Comparison of ENCODE assay signal across 8 cellular contexts in the genomic region with DNA sequence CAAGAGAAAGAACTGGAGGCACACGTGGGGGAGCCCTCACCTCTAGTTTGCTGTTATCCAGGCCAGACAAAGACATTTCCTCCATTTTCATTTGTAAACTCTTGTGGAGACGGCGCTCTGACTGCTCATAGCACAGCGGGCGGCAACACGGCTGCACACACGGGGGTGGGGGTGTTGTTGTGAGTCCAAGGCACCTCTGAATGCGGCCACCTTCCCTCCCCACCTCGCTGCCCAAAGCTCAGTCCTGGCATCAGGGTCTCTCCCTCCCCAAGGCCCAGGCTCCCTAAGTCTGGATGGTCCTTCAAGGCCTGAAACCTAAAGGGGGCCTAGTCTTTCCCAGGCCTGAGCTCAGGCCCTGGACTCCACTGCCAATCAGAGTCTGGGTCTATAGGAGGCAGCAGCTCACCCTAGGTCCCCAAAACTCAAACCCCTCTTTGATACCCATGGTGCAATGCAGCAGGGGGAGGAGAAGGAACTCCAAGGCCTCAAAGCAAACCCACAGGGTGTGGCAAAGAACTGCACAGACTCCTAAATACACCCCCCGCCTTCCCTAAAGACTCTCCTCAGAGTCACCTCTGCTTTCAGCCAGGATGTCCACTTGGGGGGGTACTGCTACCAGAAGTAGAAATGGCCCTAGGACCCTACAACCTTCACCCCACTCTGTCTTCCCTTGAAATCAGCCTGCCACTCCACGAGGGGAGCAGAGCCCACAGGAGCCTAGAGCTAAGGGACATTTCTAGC. TPM values are rescaled to one million over a fixed set of nuclear protein-coding genes. Genes with fewer than 3 reads are reported as not detected.
DNase-seq lines count a peak whose midpoint lies in the region; ATAC-seq and TF ChIP-seq lines count a peak whose summit lies in the region.

No MANE protein-coding gene starts in this region.

- POLR2A ChIA-PET in OCI-LY7 (lab: Charles Lee) = interaction anchor here (0.9 to 1.7 kb wide), 3 partner anchors 12 to 19 kb away, joined by 3 to 11 read pairs (median 6); a partner anchor contains a TSS

- no peak overlapping the region for H2AFZ ChIP-seq in OCI-LY7 (ENCODE audit: low read length)

- H3K4me1 ChIP-seq in left ventricle myocardium inferior = peaks cover 32% of the 10 kb centered on the region
- H3K4me1 ChIP-seq in OCI-LY7 (ENCODE audit: insufficient read depth, low read length, poor library complexity, severe bottlenecking) = peaks cover 37% of the 10 kb centered on the region

- H3K79me2 ChIP-seq in OCI-LY7 (ENCODE audit: insufficient read depth, low read depth, low read length) = peaks cover 26% of the 10 kb centered on the region

- H3K27me3 ChIP-seq in left ventricle myocardium inferior (ENCODE audit: low read depth) = no peaks in the 10 kb centered on the region

- H3K4me1 Mint-ChIP-seq in stimulated activated memory B cell treated with anti-CD40 and anti-IgM and Interleukin-4, amounts not matched to agents 10 μg/mL and 1 μg/mL and 100 μg/mL, for 72 hours = peaks cover 37% of the 10 kb centered on the region

- no peaks in the 10 kb centered on the region for H4K20me1 ChIP-seq in OCI-LY7 (ENCODE audit: insufficient read depth, low read length)

- H3K27me3 Mint-ChIP-seq in stimulated activated memory B cell treated with anti-CD40 and anti-IgM and Interleukin-4, amounts not matched to agents 10 μg/mL and 1 μg/mL and 100 μg/mL, for 72 hours = no peaks in the 10 kb centered on the region

- peak overlapping the region; percentile 98 for H3K27ac ChIP-seq in left ventricle myocardium inferior (replicated peaks)
- H3K27ac ChIP-seq in OCI-LY7 (ENCODE audit: low read depth, low read length, poor library complexity, severe bottlenecking) = peak overlapping the region; percentile 96
- H3K27ac ChIP-seq in angular gyrus (ENCODE audit: low read depth, low read length) = peak overlapping the region; percentile 79

- H3K27ac Mint-ChIP-seq in stimulated activated memory B cell treated with anti-CD40 and anti-IgM and Interleukin-4, amounts not matched to agents 10 μg/mL and 1 μg/mL and 100 μg/mL, for 72 hours = peak overlapping the region; percentile 86

- peak overlapping the region; percentile 97 for H3K4me2 ChIP-seq in OCI-LY7 (ENCODE audit: low read length)

- H3K36me3 Mint-ChIP-seq in stimulated activated memory B cell treated with anti-CD40 and anti-IgM and Interleukin-4, amounts not matched to agents 10 μg/mL and 1 μg/mL and 100 μg/mL, for 72 hours = peaks cover 40% of the 10 kb centered on the region

- no peaks in the 10 kb centered on the region for H3K9me2 ChIP-seq in OCI-LY7 (ENCODE audit: insufficient read depth, low read length)

- ATAC-seq in left cardiac atrium (no peak), GM21515 (IDR thresholded peaks at IDR 0.05; ENCODE audit: unreplicated experiment) (no peak), GM19351 (IDR thresholded peaks at IDR 0.05; ENCODE audit: unreplicated experiment) (no peak)
- peak; percentile 5 for ATAC-seq in stimulated activated memory B cell treated with anti-CD40 and anti-IgM and Interleukin-4, amounts not matched to agents 10 μg/mL and 1 μg/mL and 100 μg/mL, for 72 hours

- TSS peak; percentile 25 for BruUV-seq in OCI-LY7 (replicated peaks; lab: Mats Ljungman, UMichigan)

- peaks cover 44% of the 10 kb centered on the region for H3K36me3 ChIP-seq in left ventricle myocardium inferior
- peaks cover 46% of the 10 kb centered on the region for H3K36me3 ChIP-seq in OCI-LY7 (ENCODE audit: insufficient read depth, low read length)

- H3K4me3 ChIP-seq in left ventricle myocardium inferior (peak overlapping the region; percentile 84), OCI-LY7 (ENCODE audit: low read depth, low read length, poor library complexity, severe bottlenecking) (peak overlapping the region; percentile 77), iPS-18c (ENCODE audit: insufficient read depth, low read depth, low read length) (peak overlapping the region; percentile 81)

- no peak for TF ChIP-seq CTCF in left ventricle myocardium inferior (IDR thresholded peaks at IDR 0.05; ENCODE audit: borderline replicate concordance)
- TF ChIP-seq CTCF in OCI-LY7 (conservative IDR thresholded peaks at IDR 0.05; ENCODE audit: low read length) = peak; percentile 54

- DNase-seq in left ventricle myocardium inferior (no peak), left cardiac atrium (no peak), OCI-LY7 (ENCODE audit: low spot score) (peak; percentile 65)

- H3K9me3 ChIP-seq in left ventricle myocardium inferior (replicated peaks) (no peaks in the 10 kb centered on the region), OCI-LY7 (ENCODE audit: low read length) (no peaks in the 10 kb centered on the region), iPS-18c (ENCODE audit: control insufficient read depth, insufficient read depth, low read length) (no peaks in the 10 kb centered on the region)

- intact Hi-C loops in left ventricle myocardium inferior (cut with micrococcal nuclease) (no loop called here), left cardiac atrium (cut with DNase I) (no loop called here), OCI-LY7 (cut with micrococcal nuclease; ENCODE audit: unreplicated experiment) (no loop called here)

- no peaks in the 10 kb centered on the region for H3K9me3 Mint-ChIP-seq in stimulated activated memory B cell treated with anti-CD40 and anti-IgM and Interleukin-4, amounts not matched to agents 10 μg/mL and 1 μg/mL and 100 μg/mL, for 72 hours

- H3K4me3 Mint-ChIP-seq in stimulated activated memory B cell treated with anti-CD40 and anti-IgM and Interleukin-4, amounts not matched to agents 10 μg/mL and 1 μg/mL and 100 μg/mL, for 72 hours = peak overlapping the region; percentile 84

- CTCF ChIA-PET in OCI-LY7 (lab: Charles Lee; ENCODE audit: unreplicated experiment) = interaction anchor here (1.3 kb wide), 1 partner anchor 12 kb away, joined by 5 read pairs; a partner anchor contains a TSS

RNA-seq across cellular contexts. Expression of a gene that starts 1.5 kb away (rescaled TPM):
- total RNA-seq in left ventricle myocardium inferior (28.7 TPM), left cardiac atrium (10 to 100 TPM; 39.6 to 50.4 TPM), OCI-LY7 (2022) (106 and 107 TPM in 2 replicates)
- total RNA-seq in OCI-LY7 (2014; rRNA removed; shearing (Covaris generic)) = 57.7 and 66.5 TPM in 2 replicates

RNA-seq across cellular contexts. Expression of a gene that starts 11.4 kb away (rescaled TPM):
- total RNA-seq in left ventricle myocardium inferior (20.9 TPM), left cardiac atrium (10 to 100 TPM; 22.5 to 23.1 TPM), OCI-LY7 (2022) (21.9 and 25.9 TPM in 2 replicates)
- total RNA-seq in OCI-LY7 (2014; rRNA removed; shearing (Covaris generic)) = 16.0 and 21.3 TPM in 2 replicates

RNA-seq across cellular contexts. Expression of a gene that starts 21.3 kb away (rescaled TPM):
- total RNA-seq in left ventricle myocardium inferior (53.9 TPM), left cardiac atrium (10 to 100 TPM; 35.5 to 48.2 TPM), OCI-LY7 (2022) (215 and 228 TPM in 2 replicates)
- 155 and 257 TPM in 2 replicates for total RNA-seq in OCI-LY7 (2014; rRNA removed; shearing (Covaris generic))

RNA-seq across cellular contexts. Expression of a gene that starts 27.6 kb away (rescaled TPM):
- total RNA-seq in left ventricle myocardium inferior (12.9 TPM), left cardiac atrium (1 to 10 TPM; 4.9 to 8.7 TPM), OCI-LY7 (2022) (0.30 and 1.7 TPM in 2 replicates)
- total RNA-seq in OCI-LY7 (2014; rRNA removed; shearing (Covaris generic)) = 0.44 and 0.57 TPM in 2 replicates

RNA-seq across cellular contexts. Expression of a gene that starts 56.4 kb away (rescaled TPM):
- 0.27 TPM for total RNA-seq in left ventricle myocardium inferior
- total RNA-seq in left cardiac atrium = 1 to 10 TPM; 1.1 to 1.3 TPM
- total RNA-seq in OCI-LY7 (2014; rRNA removed; shearing (Covaris generic)) = 10.9 and 13.3 TPM in 2 replicates
- total RNA-seq in OCI-LY7 (2022) = 24.7 and 27.3 TPM in 2 replicates
